Comparison of ENCODE assay signal across 21 cellular contexts in genomic region chr10:1538531-1539061, GRCh38.
DNase-seq lines count a peak whose midpoint lies in the region; ATAC-seq, FAIRE-seq and TF ChIP-seq lines count a peak whose summit lies in the region.
"Had no signal": no experiment of that assay in that cellular context is flagged by ENCODE, and none has a peak within 500 bp of the region (broad histone marks: within the 10 kb centered on the region; RNA-seq: fewer than 3 reads in every experiment).

No MANE protein-coding gene starts in this region.

- H3K9ac ChIP-seq in K562 (ENCODE audit: insufficient read depth in 1 of 2, low read depth in 2 of 2, low read length in 2 of 2) = no peak overlapping the region
- no peak overlapping the region for H3K9ac ChIP-seq in trophoblast cell (ENCODE audit: low read length)
- H3K9ac ChIP-seq: BLaER1 treated with 17β-estradiol and CSF1 and Interleukin-3, amounts not matched to agents 10 nM and 100 nM had no signal

- H3K4ac ChIP-seq in trophoblast cell (ENCODE audit: low read depth, low read length) = no peak overlapping the region

- peaks cover 27 to 47% of the 10 kb centered on the region in 2 experiments; a peak in 4 of 5 replicates for H3K27me3 ChIP-seq in K562 (ENCODE audit: control insufficient read depth in 2 of 2, insufficient read depth in 2 of 2, low read length in 2 of 2)
- no peaks in the 10 kb centered on the region for H3K27me3 ChIP-seq in trophoblast cell (ENCODE audit: insufficient read depth, low read length)
- H3K27me3 ChIP-seq: MG63 had no signal

- H3K9me3 ChIP-seq in A549 (no peaks in the 10 kb centered on the region), K562 (replicated peaks; ENCODE audit: control insufficient read depth, insufficient read depth, low read depth, low read length) (no peaks in the 10 kb centered on the region), trophoblast cell (ENCODE audit: insufficient read depth, low read depth, low read length) (peaks cover 6% of the 10 kb centered on the region)
- H3K9me3 ChIP-seq: MG63 had no signal

- no peak overlapping the region for H3K27ac Mint-ChIP-seq in chondrocyte (ENCODE audit: unreplicated experiment)
- H3K27ac Mint-ChIP-seq: HFFc6 had no signal

- no peak overlapping the region for H2BK12ac ChIP-seq in trophoblast cell (ENCODE audit: low read length)

- no peak overlapping the region for H2BK120ac ChIP-seq in trophoblast cell (ENCODE audit: insufficient read depth, low read length, poor library complexity)

- peaks cover 1% of the 10 kb centered on the region for H3K27me3 Mint-ChIP-seq in chondrocyte (ENCODE audit: low read depth)

- no peak overlapping the region for H4K8ac ChIP-seq in trophoblast cell (ENCODE audit: low read depth, low read length)

- H4K12ac ChIP-seq in trophoblast cell (ENCODE audit: low read depth, low read length) = no peak overlapping the region

- intact Hi-C loops in K562 (cut with micrococcal nuclease) = no loop called here

- ATAC-seq in A549 (peak; percentile 77 to 81), K562 (peak; percentile 66)

- no peak overlapping the region for H3K23ac ChIP-seq in trophoblast cell (ENCODE audit: low read length)

- TF ChIP-seq RAD21 in A549 (conservative IDR thresholded peaks at IDR 0.05 in 1 of 2, IDR thresholded peaks at IDR 0.05 in 1 of 2) (no peak), K562 (CRISPR knock-in tag; conservative IDR thresholded peaks at IDR 0.05 in 1 of 2, IDR thresholded peaks at IDR 0.05 in 1 of 2) (no peak)

- no peak for TF ChIP-seq CTCF in A549 (IDR thresholded peaks at IDR 0.05)
- no peak for TF ChIP-seq CTCF in K562 (IDR thresholded peaks at IDR 0.05 in 2 of 3, conservative IDR thresholded peaks at IDR 0.05 in 1 of 3; ENCODE audit: insufficient read depth in 2 of 3, low read depth in 1 of 3, low read length in 3 of 3)
- no peak for TF ChIP-seq CTCF in chondrocyte (IDR thresholded peaks at IDR 0.05)

- CTCF ChIA-PET in A549 (lab: Yijun Ruan, JAX) (no interaction called here), K562 (lab: Yijun Ruan, JAX; ENCODE audit: low intra/inter-chr PET ratio) (no interaction called here)

- POLR2A ChIA-PET in A549 (lab: Yijun Ruan, JAX) (no interaction called here), K562 (lab: Yijun Ruan, JAX) (no interaction called here)

- TF ChIP-seq EP300 in A549 (IDR thresholded peaks at IDR 0.05) (no peak), K562 (IDR thresholded peaks at IDR 0.05; ENCODE audit: low read length) (no peak)

- no peak overlapping the region for H4K91ac ChIP-seq in trophoblast cell (ENCODE audit: low read depth, low read length)

- no peak for FAIRE-seq in A549 (lab: Jason Lieb, UNC)
- no peak for FAIRE-seq in K562 (lab: Jason Lieb, UNC)
- FAIRE-seq in H54 (lab: Jason Lieb, UNC) = no peak
- FAIRE-seq: A204.1, GM12892 had no signal

- H3K9me1 ChIP-seq in K562 (ENCODE audit: control insufficient read depth, insufficient read depth, low read length) = no peaks in the 10 kb centered on the region

- no peaks in the 10 kb centered on the region for H3K79me1 ChIP-seq in trophoblast cell (ENCODE audit: low read length)

- H3K79me2 ChIP-seq in K562 (ENCODE audit: control insufficient read depth, insufficient read depth, low read length) = no peaks in the 10 kb centered on the region
- no peaks in the 10 kb centered on the region for H3K79me2 ChIP-seq in trophoblast cell (ENCODE audit: control insufficient read depth, insufficient read depth, low read length, poor library complexity)

- H2AFZ ChIP-seq in K562 (ENCODE audit: low read depth, low read length) (no peak overlapping the region), trophoblast cell (ENCODE audit: insufficient read depth, low read length, poor library complexity) (no peak overlapping the region)

- H3K14ac ChIP-seq in trophoblast cell (ENCODE audit: low read length) = no peak overlapping the region

- 0 out of 2 replicates have a peak, but pooled peaks cover 5% of the 10 kb centered on the region for H4K20me1 ChIP-seq in K562 (replicated peaks; ENCODE audit: control insufficient read depth, insufficient read depth, low read length)

- H3K9me3 Mint-ChIP-seq in chondrocyte (ENCODE audit: low read depth) = no peaks in the 10 kb centered on the region

- no peak overlapping the region for H3K4me3 Mint-ChIP-seq in chondrocyte (ENCODE audit: unreplicated experiment)
- H3K4me3 Mint-ChIP-seq: HFFc6 had no signal

- no peak overlapping the region for H3K18ac ChIP-seq in trophoblast cell (ENCODE audit: low read length)

- 18% methylated on average over 18 of the region's 20 CpGs for WGBS in A549 (ENCODE audit: missing lambda C conversion rate)
- 0% methylated on average over 18 of the region's 20 CpGs for WGBS in K562 (ENCODE audit: insufficient coverage, low coverage, missing lambda C conversion rate)
- WGBS in trophoblast cell (ENCODE audit: extremely low coverage, insufficient coverage, insufficient read length) = no CpG with 5 or more reads among the region's 20 CpGs

- in situ Hi-C loops in K562 (cut with MboI) = no loop called here

- H3K4me1 ChIP-seq in A549 (no peaks in the 10 kb centered on the region), K562 (replicated peaks in 1 of 2; ENCODE audit: control insufficient read depth in 2 of 2, insufficient read depth in 2 of 2, low read length in 2 of 2) (no peaks in the 10 kb centered on the region), trophoblast cell (ENCODE audit: control insufficient read depth in 1 of 2, insufficient read depth in 2 of 2, low read length in 2 of 2) (no peaks in the 10 kb centered on the region)

- H2AK5ac ChIP-seq in trophoblast cell (ENCODE audit: low read length) = no peak overlapping the region

- H3K4me1 Mint-ChIP-seq in chondrocyte (ENCODE audit: low read depth) = no peaks in the 10 kb centered on the region

- H3K36me3 Mint-ChIP-seq in chondrocyte (ENCODE audit: low read depth) = no peaks in the 10 kb centered on the region

- H2BK5ac ChIP-seq in trophoblast cell (ENCODE audit: low read depth, low read length, poor library complexity) = no peak overlapping the region

- no peak for TF ChIP-seq POLR2A in A549 (IDR thresholded peaks at IDR 0.05; ENCODE audit: low read length)
- no peak for TF ChIP-seq POLR2A in K562 (conservative IDR thresholded peaks at IDR 0.05)
- no peak for TF ChIP-seq POLR2A in H54 (IDR thresholded peaks at IDR 0.05; ENCODE audit: low read depth, low read length)

- H3K4me2 ChIP-seq in A549 = no peak overlapping the region
- no peak overlapping the region for H3K4me2 ChIP-seq in K562 (ENCODE audit: insufficient read depth, low read length)
- no peak overlapping the region for H3K4me2 ChIP-seq in trophoblast cell (ENCODE audit: low read length)

- DNase-seq in A549 (ENCODE audit: low read depth in 1 of 2, low spot score in 1 of 2) (no peak), K562 (ENCODE audit: extremely low read depth in 1 of 4, low spot score in 3 of 4) (no peak), mesenteric fat pad (ENCODE audit: low spot score) (peak; percentile 88), trophoblast cell (no peak), NCI-H2029 treated with DMSO at 0.1 percent for 48 hours (lab: John Stamatoyannopoulos, UW) (no peak), H54 (ENCODE audit: insufficient read length, low spot score) (no peak), dedifferentiated amniotic fluid mesenchymal stem cell (ENCODE audit: extremely low spot score) (no peak), chondrocyte (ENCODE audit: low spot score) (no peak)
- DNase-seq: DMS79 treated with DMSO at 0.1 percent for 48 hours, GF-D8, HFFc6, Karpas-422, MG63, NCI-H1092 treated with DMSO at 0.1 percent for 48 hours, NCI-H226, NCI-H526 treated with DMSO at 0.1 percent for 48 hours, RPMI8226, SIG-M5 had no signal

- H3K27ac ChIP-seq in A549 (no peak overlapping the region), K562 (ENCODE audit: extremely low read depth, low read depth, low read length) (no peak overlapping the region), trophoblast cell (ENCODE audit: low read depth, low read length) (no peak overlapping the region)
- H3K27ac ChIP-seq: BLaER1 treated with 17β-estradiol and CSF1 and Interleukin-3, amounts not matched to agents 10 nM and 100 nM had no signal

- no TSS peak for BruUV-seq in K562 (replicated peaks; lab: Mats Ljungman, UMichigan)

- no peaks in the 10 kb centered on the region for H3K36me3 ChIP-seq in K562 (ENCODE audit: control insufficient read depth, insufficient read depth, low read length)
- no peaks in the 10 kb centered on the region for H3K36me3 ChIP-seq in trophoblast cell (ENCODE audit: control insufficient read depth in 1 of 2, insufficient read depth in 2 of 2, low read length in 2 of 2)
- H3K36me3 ChIP-seq: BLaER1 treated with 17β-estradiol and CSF1 and Interleukin-3, amounts not matched to agents 10 nM and 100 nM; MG63 had no signal

- H3K4me3 ChIP-seq in A549 (no peak overlapping the region), K562 (no peak overlapping the region), trophoblast cell (ENCODE audit: low read depth, low read length) (peak overlapping the region; percentile 34)
- H3K4me3 ChIP-seq: BLaER1 treated with 17β-estradiol and CSF1 and Interleukin-3, amounts not matched to agents 10 nM and 100 nM; MG63 had no signal

TF ChIP-seq in A549, 52 proteins besides CTCF, POLR2A, EP300 and RAD21 (continues in another document):
- TF ChIP-seq ELK1 (IDR thresholded peaks at IDR 0.05; ENCODE audit: low read depth, low read length) = no peak

TF ChIP-seq in K562, 482 proteins besides CTCF, POLR2A, EP300 and RAD21 (continues in another document):
- TF ChIP-seq MYBL2 (IDR thresholded peaks at IDR 0.05; ENCODE audit: low read depth) (no peak), MYBL2 (CRISPR knock-in tag; IDR thresholded peaks at IDR 0.05; ENCODE audit: borderline replicate concordance) (no peak), GATAD2B (IDR thresholded peaks at IDR 0.05; ENCODE audit: borderline replicate concordance) (no peak), SIN3B (IDR thresholded peaks at IDR 0.05; ENCODE audit: low read depth) (no peak), FOXK2 (conservative IDR thresholded peaks at IDR 0.05 in 1 of 2, IDR thresholded peaks at IDR 0.05 in 1 of 2; ENCODE audit: low read depth in 2 of 2) (no peak), PPARD (CRISPR knock-in tag; IDR thresholded peaks at IDR 0.05) (no peak), HCFC1 (IDR thresholded peaks at IDR 0.05; ENCODE audit: low read depth, low read length) (no peak), CHD2 (IDR thresholded peaks at IDR 0.05; ENCODE audit: low read depth, low read length) (no peak), FOXP1 (CRISPR knock-in tag; IDR thresholded peaks at IDR 0.05) (no peak), CAMTA2 (CRISPR knock-in tag; conservative IDR thresholded peaks at IDR 0.05) (no peak), ZNF75A (CRISPR knock-in tag; IDR thresholded peaks at IDR 0.05) (no peak)
